In genomic region chr9:135961277-135961705, GRCh38 we compare ENCODE assay signal across 8 cellular contexts. TPM values are rescaled to one million over a fixed set of nuclear protein-coding genes. Genes with fewer than 3 reads are reported as not detected.
DNase-seq lines count a peak whose midpoint lies in the region; ATAC-seq, FAIRE-seq and TF ChIP-seq lines count a peak whose summit lies in the region.

TSS of gene UBAC1 (minus strand) at chr9:135961373. CDS start at chr9:135961162, 211 bp downstream.

- no peaks in the 10 kb centered on the region for H3K27me3 ChIP-seq in skeletal muscle tissue (ENCODE audit: control insufficient read depth in 3 of 3, insufficient read depth in 3 of 3, low read length in 3 of 3)

- ATAC-seq in A549 = peak; percentile 92 to 93
- ATAC-seq in GM18868 (IDR thresholded peaks at IDR 0.05; ENCODE audit: unreplicated experiment) = peak; percentile 91
- ATAC-seq in HG03135 (IDR thresholded peaks at IDR 0.05; ENCODE audit: unreplicated experiment) = peak; percentile 81

- WGBS in A549 (ENCODE audit: missing lambda C conversion rate) = under 1% methylated on average over 20 of the region's 53 CpGs

- TF ChIP-seq POLR2A in A549 (IDR thresholded peaks at IDR 0.05; ENCODE audit: low read length) = peak; percentile 30; the same call in 1 of the 2 replicates

- H3K4me1 ChIP-seq in A549 (peaks cover 12% of the 10 kb centered on the region; the same call in 2 of the 3 replicates), skeletal muscle tissue (ENCODE audit: control insufficient read depth in 3 of 3, insufficient read depth in 3 of 3, low read length in 3 of 3) (peaks cover 34 to 44% (median 37%) of the 10 kb centered on the region in 3 donors)

- TF ChIP-seq CTCF in A549 (IDR thresholded peaks at IDR 0.05) = peak; percentile 29
- peak; percentile 65 for TF ChIP-seq CTCF in VCaP (conservative IDR thresholded peaks at IDR 0.05)

- POLR2A ChIA-PET in A549 (lab: Yijun Ruan, JAX) = interaction anchor here (1.0 kb wide), 1 partner anchor 54 kb away, joined by 4 read pairs; the partner anchor contains the start of gene CAMSAP1

- H3K9ac ChIP-seq in skeletal muscle tissue (ENCODE audit: low read depth in 1 of 3, low read length in 3 of 3) = peak within 1 kb of the TSS; percentile 90 to 97 (median 96)

- H3K9me3 ChIP-seq in A549 = no peaks in the 10 kb centered on the region
- peaks cover 2% of the 10 kb centered on the region for H3K9me3 ChIP-seq in iPS-18c (ENCODE audit: control insufficient read depth, insufficient read depth, low read length)
- no peaks in the 10 kb centered on the region for H3K9me3 ChIP-seq in skeletal muscle tissue (ENCODE audit: control insufficient read depth in 3 of 3, low read length in 3 of 3)

- CTCF ChIA-PET in A549 (lab: Yijun Ruan, JAX) = interaction anchor here (0.7 to 14.0 kb wide), 4 partner anchors 40 to 161 kb away, joined by 3 to 220 read pairs (median 4); no protein-coding TSS in a partner anchor

- DNase-seq in A549 (ENCODE audit: low read depth in 1 of 2, low spot score in 1 of 2) (peak; percentile 95 to 99), NCI-H2196 (lab: John Stamatoyannopoulos, UW; ENCODE audit: unreplicated experiment) (peak; percentile 96), T47D (ENCODE audit: low read depth in 1 of 2, low spot score in 1 of 2) (peak; percentile 98 to 100)

- H3K4me3 ChIP-seq in A549 (peak within 1 kb of the TSS; percentile 87), iPS-18c (ENCODE audit: insufficient read depth, low read depth, low read length) (peak within 1 kb of the TSS; percentile 79), skeletal muscle tissue (ENCODE audit: low read length in 3 of 3) (peak within 1 kb of the TSS; percentile 76 to 92 (median 87))

- no peaks in the 10 kb centered on the region for H3K36me3 ChIP-seq in skeletal muscle tissue (ENCODE audit: control insufficient read depth in 3 of 3, insufficient read depth in 3 of 3, low read length in 3 of 3)

- H3K4me2 ChIP-seq in A549 = peak within 1 kb of the TSS; percentile 87

- TF ChIP-seq EP300 in A549 (IDR thresholded peaks at IDR 0.05) = no peak

- FAIRE-seq in A549 (lab: Jason Lieb, UNC) = no peak

- TF ChIP-seq RAD21 in A549 (conservative IDR thresholded peaks at IDR 0.05 in 1 of 2, IDR thresholded peaks at IDR 0.05 in 1 of 2) = no peak

- H3K27ac ChIP-seq in A549 = peak within 1 kb of the TSS; percentile 86 to 93
- peak within 1 kb of the TSS; percentile 92 for H3K27ac ChIP-seq in VCaP
- peak within 1 kb of the TSS; percentile 92 for H3K27ac ChIP-seq in skeletal muscle tissue (ENCODE audit: low read depth, low read length)

- in situ Hi-C loops in T47D (cut with HindIII; ENCODE audit: low pct_unique_long_range_greater_than_20kb, low sequenced_read_pairs) = no loop called here

TF ChIP-seq in A549, 52 proteins besides CTCF, POLR2A, EP300 and RAD21:
- TF ChIP-seq MAX (IDR thresholded peaks at IDR 0.05) (peak; percentile 72), FOSL2 (IDR thresholded peaks at IDR 0.05) (no peak), FOSL2 (CRISPR knock-in tag; IDR thresholded peaks at IDR 0.05) (peak; percentile 27; the same call in 1 of the 2 replicates), JUN (IDR thresholded peaks at IDR 0.05) (peak; percentile 24 to 69; a peak in 4 of 5 replicates), ZFP36 (IDR thresholded peaks at IDR 0.05; ENCODE audit: borderline replicate concordance, partially characterized antibody) (no peak), EHMT2 (IDR thresholded peaks at IDR 0.05; ENCODE audit: low read depth) (no peak), MAZ (IDR thresholded peaks at IDR 0.05; ENCODE audit: borderline replicate concordance, low read depth, low read length) (0 out of 2 replicates have a peak, but pooled peaks have one; percentile 42), MYC (IDR thresholded peaks at IDR 0.05; ENCODE audit: borderline replicate concordance, low read length) (peak; percentile 76; the same call in 1 of the 2 replicates), HOXB13 (CRISPR knock-in tag; IDR thresholded peaks at IDR 0.05; ENCODE audit: low read depth) (no peak), KDM1A (IDR thresholded peaks at IDR 0.05; ENCODE audit: low read depth) (no peak), USF2 (IDR thresholded peaks at IDR 0.05) (peak; percentile 63), HEYL (CRISPR knock-in tag; IDR thresholded peaks at IDR 0.05) (no peak)

RNA-seq across cellular contexts. Expression of gene UBAC1, which starts in this region (rescaled TPM):
- polyA plus RNA-seq in A549 (2011; rRNA removed) (31.5 and 37.6 TPM in 2 replicates), A549 (2017; fragmentation: RNase III; extraction: RNeasy Plus Mini Kit Qiagen cat#74134 plus additional on column Dnase treatment) (28.7 to 30.8 TPM (median 29.8 TPM) in 3 replicates)
- polyA plus RNA-seq in A549 (2012; cell fraction: cytosol; rRNA removed) = 55.0 and 56.4 TPM in 2 replicates
- 44.6 and 56.7 TPM in 2 replicates for polyA plus RNA-seq in A549 (2012; cell fraction: nucleus; rRNA removed)
- polyA minus RNA-seq in A549 (2011; rRNA and poly(A)+ RNA removed) = 21.2 and 21.9 TPM in 2 replicates
- 37.6 TPM for total RNA-seq in skeletal muscle tissue

Comparison
In these comparisons a context has a peak if more than half of its experiments do, and no peak if none do; other contexts are left out.
1. Peak in every context shown above with its lines: DNase-seq, ATAC-seq, H3K4me3 ChIP-seq and H3K27ac ChIP-seq.